ENCODE assay signal across 1 cellular context in the genomic region with DNA sequence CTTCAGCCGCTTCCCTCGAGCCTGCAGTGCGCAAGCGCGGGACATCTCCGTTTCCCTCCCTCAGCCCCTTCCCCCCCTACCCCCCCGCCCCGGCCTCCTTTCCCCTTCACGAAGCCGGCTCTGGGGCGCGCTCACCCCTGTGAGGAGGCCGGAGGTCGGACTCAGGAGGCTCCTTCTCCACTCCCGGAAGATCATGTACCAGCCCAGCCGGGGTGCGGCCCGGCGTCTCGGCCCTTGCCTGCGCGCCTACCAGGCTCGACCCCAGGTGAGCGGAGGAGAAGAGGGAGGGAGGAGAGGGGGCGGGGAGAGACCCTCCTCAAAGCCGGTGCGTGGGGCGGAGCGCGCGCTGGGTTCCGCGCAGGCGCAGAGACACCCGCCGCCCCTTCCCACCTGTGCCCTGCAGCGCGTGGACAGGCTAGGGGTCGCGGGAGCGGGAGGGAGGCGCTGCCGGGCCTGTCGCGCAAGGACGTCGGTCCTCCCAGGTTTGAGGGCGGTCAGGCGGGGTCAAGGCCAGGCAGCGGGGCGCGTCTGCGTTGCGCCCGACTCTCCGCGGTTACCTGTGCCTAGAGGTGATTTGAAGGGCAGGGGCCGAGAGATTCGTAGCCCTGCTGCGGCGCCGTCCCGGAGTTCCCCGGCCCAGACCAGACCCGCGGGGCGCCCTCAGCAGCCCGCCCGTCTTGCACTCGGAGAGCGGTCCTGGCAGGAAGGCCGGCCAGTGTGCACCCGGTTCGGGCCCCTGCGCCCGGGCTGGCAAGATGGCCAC.
TF ChIP-seq lines count a peak whose summit lies in the region.

A gene with protein sequence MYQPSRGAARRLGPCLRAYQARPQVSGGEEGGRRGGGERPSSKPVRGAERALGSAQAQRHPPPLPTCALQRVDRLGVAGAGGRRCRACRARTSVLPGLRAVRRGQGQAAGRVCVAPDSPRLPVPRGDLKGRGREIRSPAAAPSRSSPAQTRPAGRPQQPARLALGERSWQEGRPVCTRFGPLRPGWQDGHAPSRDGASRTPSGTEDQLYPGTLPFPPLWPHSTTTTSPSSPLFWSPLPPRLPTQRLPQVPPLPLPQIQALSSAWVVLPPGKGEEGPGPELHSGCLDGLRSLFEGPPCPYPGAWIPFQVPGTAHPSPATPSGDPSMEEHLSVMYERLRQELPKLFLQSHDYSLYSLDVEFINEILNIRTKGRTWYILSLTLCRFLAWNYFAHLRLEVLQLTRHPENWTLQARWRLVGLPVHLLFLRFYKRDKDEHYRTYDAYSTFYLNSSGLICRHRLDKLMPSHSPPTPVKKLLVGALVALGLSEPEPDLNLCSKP (plus strand): TSS at position 95 of the 763 bp plus-strand sequence. CDS start 99 bp downstream, at position 194.

TF ChIP-seq in HepG2, 621 proteins besides CTCF, POLR2A, EP300 and RAD21 (continued from another document and continues in another):
- TF ChIP-seq ZNF431 (CRISPR knock-in tag; IDR thresholded peaks at IDR 0.05; ENCODE audit: borderline replicate concordance, low read depth) (peak; percentile 78; the same call in 1 of the 2 replicates), ZKSCAN8 (CRISPR knock-in tag; IDR thresholded peaks at IDR 0.05; ENCODE audit: borderline replicate concordance) (no peak), ZBTB3 (CRISPR knock-in tag; IDR thresholded peaks at IDR 0.05; ENCODE audit: borderline replicate concordance, low read depth) (peak; percentile 73; the same call in 1 of the 2 replicates), ZNF780A (CRISPR knock-in tag; IDR thresholded peaks at IDR 0.05) (no peak), NBN (conservative IDR thresholded peaks at IDR 0.05) (no peak), JUNB (CRISPR knock-in tag; IDR thresholded peaks at IDR 0.05; ENCODE audit: borderline replicate concordance) (no peak), ATRX (CRISPR knock-in tag; IDR thresholded peaks at IDR 0.05; ENCODE audit: borderline replicate concordance) (no peak), KDM2A (CRISPR knock-in tag; IDR thresholded peaks at IDR 0.05; ENCODE audit: borderline replicate concordance, low read depth) (peak; percentile 99), ZNF766 (CRISPR knock-in tag; IDR thresholded peaks at IDR 0.05; ENCODE audit: borderline replicate concordance) (peak; percentile 93), ZFP62 (CRISPR knock-in tag; IDR thresholded peaks at IDR 0.05) (no peak), CCAR2 (optimal IDR thresholded peaks at IDR 0.05; ENCODE audit: low read depth, low read length) (no peak), ZNF441 (CRISPR knock-in tag; IDR thresholded peaks at IDR 0.05; ENCODE audit: borderline replicate concordance) (no peak; the same call in 1 of the 2 replicates), MAFK (conservative IDR thresholded peaks at IDR 0.05 in 1 of 2, IDR thresholded peaks at IDR 0.05 in 1 of 2; ENCODE audit: low read length in 2 of 2) (no peak), HOXA7 (CRISPR knock-in tag; IDR thresholded peaks at IDR 0.05) (no peak), RXRB (CRISPR knock-in tag; IDR thresholded peaks at IDR 0.05; ENCODE audit: borderline replicate concordance) (peak; percentile 94), KAT7 (CRISPR knock-in tag; IDR thresholded peaks at IDR 0.05; ENCODE audit: borderline replicate concordance) (peak; percentile 99), ZNF317 (CRISPR knock-in tag; IDR thresholded peaks at IDR 0.05) (peak; percentile 90), ZNF143 (CRISPR knock-in tag; IDR thresholded peaks at IDR 0.05) (peak; percentile 50), ZNF792 (CRISPR knock-in tag; IDR thresholded peaks at IDR 0.05) (peak; percentile 91), SPEN (CRISPR knock-in tag; IDR thresholded peaks at IDR 0.05; ENCODE audit: low read depth) (peak; percentile 98), MYNN (CRISPR knock-in tag; IDR thresholded peaks at IDR 0.05; ENCODE audit: low read depth) (peak; percentile 82; the same call in 1 of the 2 replicates)
- TF ChIP-seq, protein P1, sequence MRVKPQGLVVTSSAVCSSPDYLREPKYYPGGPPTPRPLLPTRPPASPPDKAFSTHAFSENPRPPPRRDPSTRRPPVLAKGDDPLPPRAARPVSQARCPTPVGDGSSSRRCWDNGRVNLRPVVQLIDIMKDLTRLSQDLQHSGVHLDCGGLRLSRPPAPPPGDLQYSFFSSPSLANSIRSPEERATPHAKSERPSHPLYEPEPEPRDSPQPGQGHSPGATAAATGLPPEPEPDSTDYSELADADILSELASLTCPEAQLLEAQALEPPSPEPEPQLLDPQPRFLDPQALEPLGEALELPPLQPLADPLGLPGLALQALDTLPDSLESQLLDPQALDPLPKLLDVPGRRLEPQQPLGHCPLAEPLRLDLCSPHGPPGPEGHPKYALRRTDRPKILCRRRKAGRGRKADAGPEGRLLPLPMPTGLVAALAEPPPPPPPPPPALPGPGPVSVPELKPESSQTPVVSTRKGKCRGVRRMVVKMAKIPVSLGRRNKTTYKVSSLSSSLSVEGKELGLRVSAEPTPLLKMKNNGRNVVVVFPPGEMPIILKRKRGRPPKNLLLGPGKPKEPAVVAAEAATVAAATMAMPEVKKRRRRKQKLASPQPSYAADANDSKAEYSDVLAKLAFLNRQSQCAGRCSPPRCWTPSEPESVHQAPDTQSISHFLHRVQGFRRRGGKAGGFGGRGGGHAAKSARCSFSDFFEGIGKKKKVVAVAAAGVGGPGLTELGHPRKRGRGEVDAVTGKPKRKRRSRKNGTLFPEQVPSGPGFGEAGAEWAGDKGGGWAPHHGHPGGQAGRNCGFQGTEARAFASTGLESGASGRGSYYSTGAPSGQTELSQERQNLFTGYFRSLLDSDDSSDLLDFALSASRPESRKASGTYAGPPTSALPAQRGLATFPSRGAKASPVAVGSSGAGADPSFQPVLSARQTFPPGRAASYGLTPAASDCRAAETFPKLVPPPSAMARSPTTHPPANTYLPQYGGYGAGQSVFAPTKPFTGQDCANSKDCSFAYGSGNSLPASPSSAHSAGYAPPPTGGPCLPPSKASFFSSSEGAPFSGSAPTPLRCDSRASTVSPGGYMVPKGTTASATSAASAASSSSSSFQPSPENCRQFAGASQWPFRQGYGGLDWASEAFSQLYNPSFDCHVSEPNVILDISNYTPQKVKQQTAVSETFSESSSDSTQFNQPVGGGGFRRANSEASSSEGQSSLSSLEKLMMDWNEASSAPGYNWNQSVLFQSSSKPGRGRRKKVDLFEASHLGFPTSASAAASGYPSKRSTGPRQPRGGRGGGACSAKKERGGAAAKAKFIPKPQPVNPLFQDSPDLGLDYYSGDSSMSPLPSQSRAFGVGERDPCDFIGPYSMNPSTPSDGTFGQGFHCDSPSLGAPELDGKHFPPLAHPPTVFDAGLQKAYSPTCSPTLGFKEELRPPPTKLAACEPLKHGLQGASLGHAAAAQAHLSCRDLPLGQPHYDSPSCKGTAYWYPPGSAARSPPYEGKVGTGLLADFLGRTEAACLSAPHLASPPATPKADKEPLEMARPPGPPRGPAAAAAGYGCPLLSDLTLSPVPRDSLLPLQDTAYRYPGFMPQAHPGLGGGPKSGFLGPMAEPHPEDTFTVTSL (CRISPR knock-in tag; IDR thresholded peaks at IDR 0.05; ENCODE audit: borderline replicate concordance), result peak; percentile 31; the same call in 1 of the 2 replicates
- TF ChIP-seq, protein P2, sequence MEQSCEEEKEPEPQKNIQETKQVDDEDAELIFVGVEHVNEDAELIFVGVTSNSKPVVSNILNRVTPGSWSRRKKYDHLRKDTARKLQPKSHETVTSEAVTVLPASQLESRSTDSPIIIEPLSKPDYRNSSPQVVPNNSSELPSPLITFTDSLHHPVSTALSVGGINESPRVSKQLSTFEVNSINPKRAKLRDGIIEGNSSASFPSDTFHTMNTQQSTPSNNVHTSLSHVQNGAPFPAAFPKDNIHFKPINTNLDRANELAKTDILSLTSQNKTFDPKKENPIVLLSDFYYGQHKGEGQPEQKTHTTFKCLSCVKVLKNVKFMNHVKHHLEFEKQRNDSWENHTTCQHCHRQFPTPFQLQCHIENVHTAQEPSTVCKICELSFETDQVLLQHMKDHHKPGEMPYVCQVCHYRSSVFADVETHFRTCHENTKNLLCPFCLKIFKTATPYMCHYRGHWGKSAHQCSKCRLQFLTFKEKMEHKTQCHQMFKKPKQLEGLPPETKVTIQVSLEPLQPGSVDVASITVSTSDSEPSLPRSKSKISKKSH (CRISPR knock-in tag; IDR thresholded peaks at IDR 0.05; ENCODE audit: borderline replicate concordance), result peak; percentile 78
- TF ChIP-seq, protein P3, sequence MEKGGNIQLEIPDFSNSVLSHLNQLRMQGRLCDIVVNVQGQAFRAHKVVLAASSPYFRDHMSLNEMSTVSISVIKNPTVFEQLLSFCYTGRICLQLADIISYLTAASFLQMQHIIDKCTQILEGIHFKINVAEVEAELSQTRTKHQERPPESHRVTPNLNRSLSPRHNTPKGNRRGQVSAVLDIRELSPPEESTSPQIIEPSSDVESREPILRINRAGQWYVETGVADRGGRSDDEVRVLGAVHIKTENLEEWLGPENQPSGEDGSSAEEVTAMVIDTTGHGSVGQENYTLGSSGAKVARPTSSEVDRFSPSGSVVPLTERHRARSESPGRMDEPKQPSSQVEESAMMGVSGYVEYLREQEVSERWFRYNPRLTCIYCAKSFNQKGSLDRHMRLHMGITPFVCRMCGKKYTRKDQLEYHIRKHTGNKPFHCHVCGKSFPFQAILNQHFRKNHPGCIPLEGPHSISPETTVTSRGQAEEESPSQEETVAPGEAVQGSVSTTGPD (CRISPR knock-in tag; IDR thresholded peaks at IDR 0.05), result no peak
- TF ChIP-seq, protein P4, sequence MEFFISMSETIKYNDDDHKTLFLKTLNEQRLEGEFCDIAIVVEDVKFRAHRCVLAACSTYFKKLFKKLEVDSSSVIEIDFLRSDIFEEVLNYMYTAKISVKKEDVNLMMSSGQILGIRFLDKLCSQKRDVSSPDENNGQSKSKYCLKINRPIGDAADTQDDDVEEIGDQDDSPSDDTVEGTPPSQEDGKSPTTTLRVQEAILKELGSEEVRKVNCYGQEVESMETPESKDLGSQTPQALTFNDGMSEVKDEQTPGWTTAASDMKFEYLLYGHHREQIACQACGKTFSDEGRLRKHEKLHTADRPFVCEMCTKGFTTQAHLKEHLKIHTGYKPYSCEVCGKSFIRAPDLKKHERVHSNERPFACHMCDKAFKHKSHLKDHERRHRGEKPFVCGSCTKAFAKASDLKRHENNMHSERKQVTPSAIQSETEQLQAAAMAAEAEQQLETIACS (CRISPR knock-in tag; IDR thresholded peaks at IDR 0.05), result peak; percentile 75
- TF ChIP-seq, protein P5, sequence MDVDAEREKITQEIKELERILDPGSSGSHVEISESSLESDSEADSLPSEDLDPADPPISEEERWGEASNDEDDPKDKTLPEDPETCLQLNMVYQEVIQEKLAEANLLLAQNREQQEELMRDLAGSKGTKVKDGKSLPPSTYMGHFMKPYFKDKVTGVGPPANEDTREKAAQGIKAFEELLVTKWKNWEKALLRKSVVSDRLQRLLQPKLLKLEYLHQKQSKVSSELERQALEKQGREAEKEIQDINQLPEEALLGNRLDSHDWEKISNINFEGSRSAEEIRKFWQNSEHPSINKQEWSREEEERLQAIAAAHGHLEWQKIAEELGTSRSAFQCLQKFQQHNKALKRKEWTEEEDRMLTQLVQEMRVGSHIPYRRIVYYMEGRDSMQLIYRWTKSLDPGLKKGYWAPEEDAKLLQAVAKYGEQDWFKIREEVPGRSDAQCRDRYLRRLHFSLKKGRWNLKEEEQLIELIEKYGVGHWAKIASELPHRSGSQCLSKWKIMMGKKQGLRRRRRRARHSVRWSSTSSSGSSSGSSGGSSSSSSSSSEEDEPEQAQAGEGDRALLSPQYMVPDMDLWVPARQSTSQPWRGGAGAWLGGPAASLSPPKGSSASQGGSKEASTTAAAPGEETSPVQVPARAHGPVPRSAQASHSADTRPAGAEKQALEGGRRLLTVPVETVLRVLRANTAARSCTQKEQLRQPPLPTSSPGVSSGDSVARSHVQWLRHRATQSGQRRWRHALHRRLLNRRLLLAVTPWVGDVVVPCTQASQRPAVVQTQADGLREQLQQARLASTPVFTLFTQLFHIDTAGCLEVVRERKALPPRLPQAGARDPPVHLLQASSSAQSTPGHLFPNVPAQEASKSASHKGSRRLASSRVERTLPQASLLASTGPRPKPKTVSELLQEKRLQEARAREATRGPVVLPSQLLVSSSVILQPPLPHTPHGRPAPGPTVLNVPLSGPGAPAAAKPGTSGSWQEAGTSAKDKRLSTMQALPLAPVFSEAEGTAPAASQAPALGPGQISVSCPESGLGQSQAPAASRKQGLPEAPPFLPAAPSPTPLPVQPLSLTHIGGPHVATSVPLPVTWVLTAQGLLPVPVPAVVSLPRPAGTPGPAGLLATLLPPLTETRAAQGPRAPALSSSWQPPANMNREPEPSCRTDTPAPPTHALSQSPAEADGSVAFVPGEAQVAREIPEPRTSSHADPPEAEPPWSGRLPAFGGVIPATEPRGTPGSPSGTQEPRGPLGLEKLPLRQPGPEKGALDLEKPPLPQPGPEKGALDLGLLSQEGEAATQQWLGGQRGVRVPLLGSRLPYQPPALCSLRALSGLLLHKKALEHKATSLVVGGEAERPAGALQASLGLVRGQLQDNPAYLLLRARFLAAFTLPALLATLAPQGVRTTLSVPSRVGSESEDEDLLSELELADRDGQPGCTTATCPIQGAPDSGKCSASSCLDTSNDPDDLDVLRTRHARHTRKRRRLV (CRISPR knock-in tag; IDR thresholded peaks at IDR 0.05), result 0 out of 2 replicates have a peak, but pooled peaks have one; percentile 30
- TF ChIP-seq, protein P6, sequence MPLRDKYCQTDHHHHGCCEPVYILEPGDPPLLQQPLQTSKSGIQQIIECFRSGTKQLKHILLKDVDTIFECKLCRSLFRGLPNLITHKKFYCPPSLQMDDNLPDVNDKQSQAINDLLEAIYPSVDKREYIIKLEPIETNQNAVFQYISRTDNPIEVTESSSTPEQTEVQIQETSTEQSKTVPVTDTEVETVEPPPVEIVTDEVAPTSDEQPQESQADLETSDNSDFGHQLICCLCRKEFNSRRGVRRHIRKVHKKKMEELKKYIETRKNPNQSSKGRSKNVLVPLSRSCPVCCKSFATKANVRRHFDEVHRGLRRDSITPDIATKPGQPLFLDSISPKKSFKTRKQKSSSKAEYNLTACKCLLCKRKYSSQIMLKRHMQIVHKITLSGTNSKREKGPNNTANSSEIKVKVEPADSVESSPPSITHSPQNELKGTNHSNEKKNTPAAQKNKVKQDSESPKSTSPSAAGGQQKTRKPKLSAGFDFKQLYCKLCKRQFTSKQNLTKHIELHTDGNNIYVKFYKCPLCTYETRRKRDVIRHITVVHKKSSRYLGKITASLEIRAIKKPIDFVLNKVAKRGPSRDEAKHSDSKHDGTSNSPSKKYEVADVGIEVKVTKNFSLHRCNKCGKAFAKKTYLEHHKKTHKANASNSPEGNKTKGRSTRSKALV (CRISPR knock-in tag; IDR thresholded peaks at IDR 0.05), result peak; percentile 96
- TF ChIP-seq, protein P7, sequence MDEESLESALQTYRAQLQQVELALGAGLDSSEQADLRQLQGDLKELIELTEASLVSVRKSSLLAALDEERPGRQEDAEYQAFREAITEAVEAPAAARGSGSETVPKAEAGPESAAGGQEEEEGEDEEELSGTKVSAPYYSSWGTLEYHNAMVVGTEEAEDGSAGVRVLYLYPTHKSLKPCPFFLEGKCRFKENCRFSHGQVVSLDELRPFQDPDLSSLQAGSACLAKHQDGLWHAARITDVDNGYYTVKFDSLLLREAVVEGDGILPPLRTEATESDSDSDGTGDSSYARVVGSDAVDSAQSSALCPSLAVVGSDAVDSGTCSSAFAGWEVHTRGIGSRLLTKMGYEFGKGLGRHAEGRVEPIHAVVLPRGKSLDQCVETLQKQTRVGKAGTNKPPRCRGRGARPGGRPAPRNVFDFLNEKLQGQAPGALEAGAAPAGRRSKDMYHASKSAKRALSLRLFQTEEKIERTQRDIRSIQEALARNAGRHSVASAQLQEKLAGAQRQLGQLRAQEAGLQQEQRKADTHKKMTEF (CRISPR knock-in tag; IDR thresholded peaks at IDR 0.05), result peak; percentile 99
